8 cellular contexts compared by ENCODE assay signal in genomic region chr6:150142304-150142656, GRCh38. TPM values are rescaled to one million over a fixed set of nuclear protein-coding genes. Genes with fewer than 3 reads are reported as not detected.
A peak's percentile ranks its signal among the peaks of the same experiment; 100 is the strongest.
DNase-seq lines count a peak whose midpoint lies in the region; ATAC-seq and TF ChIP-seq lines count a peak whose summit lies in the region.

No MANE protein-coding gene starts in this region.

- POLR2A ChIA-PET in GM10248 (lab: Yijun Ruan, JAX), result no interaction called here

- no peaks in the 10 kb centered on the region for H3K36me3 ChIP-seq in prostate gland

- DNase-seq in NCI-H510A treated with DMSO at 0.1 percent for 48 hours (lab: John Stamatoyannopoulos, UW), result peak; percentile 13
- DNase-seq in NCI-H510A (lab: John Stamatoyannopoulos, UW), result no peak
- peak; percentile 47 for DNase-seq in T1000 (lab: John Stamatoyannopoulos, UW)
- no peak for DNase-seq in foreskin keratinocyte
- no peak for DNase-seq in prostate gland (ENCODE audit: low spot score)
- no peak for DNase-seq in HCEC 1CT
- DNase-seq in GM10248 (ENCODE audit: extremely low spot score), result no peak

- H3K4me1 ChIP-seq in foreskin keratinocyte, result peaks cover 38% of the 10 kb centered on the region
- H3K4me1 ChIP-seq in prostate gland (replicated peaks), result no peaks in the 10 kb centered on the region

- CTCF ChIA-PET in GM10248 (lab: Yijun Ruan, JAX), result no interaction called here

- peak overlapping the region; percentile 22 to 30 for H3K4me3 ChIP-seq in prostate gland

- H3K27me3 ChIP-seq in foreskin keratinocyte (no peaks in the 10 kb centered on the region), prostate gland (replicated peaks; ENCODE audit: insufficient read depth) (peaks cover 9% of the 10 kb centered on the region)

- H3K9me3 ChIP-seq in prostate gland, result no peaks in the 10 kb centered on the region

- 8% methylated on average over 19 of the region's 19 CpGs for WGBS in prostate gland

- no peak for TF ChIP-seq CTCF in foreskin keratinocyte (conservative IDR thresholded peaks at IDR 0.05)
- TF ChIP-seq CTCF in prostate gland (IDR thresholded peaks at IDR 0.05), result no peak
- TF ChIP-seq CTCF in GM10248 (IDR thresholded peaks at IDR 0.05; ENCODE audit: control extremely low read depth, extremely low read depth, low read depth, missing control alignments), result no peak

- intact Hi-C loops in prostate gland (cut with DNase I), result no loop called here

- H3K27ac ChIP-seq in foreskin keratinocyte (peak overlapping the region; percentile 83), prostate gland (no peak overlapping the region)

- ATAC-seq in foreskin keratinocyte (peak; percentile 33), HG02759 (IDR thresholded peaks at IDR 0.05; ENCODE audit: unreplicated experiment) (no peak)

- no peak for TF ChIP-seq POLR2A in prostate gland (IDR thresholded peaks at IDR 0.05)

RNA-seq across cellular contexts. Expression of gene PPP1R14C, which starts 0.6 kb away (rescaled TPM):
- total RNA-seq in foreskin keratinocyte (32.5 and 36.4 TPM in 2 replicates), prostate gland (10 to 100 TPM in 1 of 2 donors, 1 to 10 TPM in 1; 3.4 to 14.8 TPM)
- polyA plus RNA-seq in foreskin keratinocyte, result 31.2 and 32.9 TPM in 2 replicates

Comparison
In these comparisons a context has a peak if more than half of its experiments do, and no peak if none do; other contexts are left out.
1. DNase-seq: peak in NCI-H510A treated with DMSO at 0.1 percent for 48 hours (single experiment) and T1000 (single experiment); none in NCI-H510A (single experiment), foreskin keratinocyte (0 of 2), prostate gland (single experiment), HCEC 1CT (single experiment) and GM10248 (single experiment).